1 cellular context compared by ENCODE assay signal in the genomic region with DNA sequence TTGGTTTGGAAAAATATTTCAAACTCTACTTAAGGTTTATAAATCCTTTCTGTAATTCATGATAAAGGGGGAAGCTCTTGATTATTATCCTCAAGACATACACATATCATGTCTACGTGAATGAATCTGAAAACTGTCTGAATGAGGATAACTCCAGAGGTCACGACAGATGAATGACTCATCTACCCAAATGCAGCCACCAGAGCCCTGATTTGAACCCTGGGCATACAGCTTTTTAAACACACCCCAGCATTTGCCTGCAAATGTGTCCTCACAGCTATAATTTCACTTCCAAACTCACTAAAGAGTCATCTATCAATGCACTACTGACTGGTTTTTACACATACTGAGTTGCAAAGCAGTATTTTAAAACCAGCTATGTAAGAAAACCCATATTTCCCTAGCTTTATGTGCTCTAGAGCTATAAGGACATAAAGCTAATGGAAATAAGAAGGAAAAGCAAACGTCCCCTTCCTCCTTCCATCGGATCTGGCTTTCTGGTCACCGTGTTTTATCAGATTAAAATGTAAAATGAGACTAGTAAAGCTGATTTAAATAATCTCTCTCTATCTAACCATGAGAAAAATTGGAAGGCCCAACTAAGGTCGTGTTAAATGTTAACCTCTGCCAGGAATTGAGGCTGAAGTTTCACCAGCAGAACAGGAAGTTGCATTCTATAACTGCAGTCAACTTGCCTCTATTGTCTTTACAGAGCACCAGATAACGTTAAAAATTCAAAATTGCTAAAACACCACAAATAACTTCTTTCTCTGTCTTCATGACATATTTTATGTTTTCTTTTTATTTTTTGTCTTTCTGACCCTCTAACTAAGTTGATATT.
TF ChIP-seq lines count a peak whose summit lies in the region.

No MANE protein-coding gene starts in this region.

TF ChIP-seq in HepG2, 621 proteins besides CTCF, POLR2A, EP300 and RAD21 (continued from another document and continues in another):
- no peak for TF ChIP-seq USF2 (IDR thresholded peaks at IDR 0.05; ENCODE audit: low read depth, low read length)
- TF ChIP-seq USF2 (CRISPR knock-in tag; IDR thresholded peaks at IDR 0.05; ENCODE audit: borderline replicate concordance), result no peak
- no peak for TF ChIP-seq HOXA3 (CRISPR knock-in tag; IDR thresholded peaks at IDR 0.05)
- TF ChIP-seq ETV5 (CRISPR knock-in tag; IDR thresholded peaks at IDR 0.05; ENCODE audit: borderline replicate concordance), result peak; percentile 66; the same call in 1 of the 2 replicates
- no peak; the same call in 1 of the 2 replicates for TF ChIP-seq POLR2G (IDR thresholded peaks at IDR 0.05; ENCODE audit: low read depth, low read length)
- TF ChIP-seq ZNF577 (CRISPR knock-in tag; IDR thresholded peaks at IDR 0.05; ENCODE audit: borderline replicate concordance, low read depth), result no peak
- TF ChIP-seq, protein P1, sequence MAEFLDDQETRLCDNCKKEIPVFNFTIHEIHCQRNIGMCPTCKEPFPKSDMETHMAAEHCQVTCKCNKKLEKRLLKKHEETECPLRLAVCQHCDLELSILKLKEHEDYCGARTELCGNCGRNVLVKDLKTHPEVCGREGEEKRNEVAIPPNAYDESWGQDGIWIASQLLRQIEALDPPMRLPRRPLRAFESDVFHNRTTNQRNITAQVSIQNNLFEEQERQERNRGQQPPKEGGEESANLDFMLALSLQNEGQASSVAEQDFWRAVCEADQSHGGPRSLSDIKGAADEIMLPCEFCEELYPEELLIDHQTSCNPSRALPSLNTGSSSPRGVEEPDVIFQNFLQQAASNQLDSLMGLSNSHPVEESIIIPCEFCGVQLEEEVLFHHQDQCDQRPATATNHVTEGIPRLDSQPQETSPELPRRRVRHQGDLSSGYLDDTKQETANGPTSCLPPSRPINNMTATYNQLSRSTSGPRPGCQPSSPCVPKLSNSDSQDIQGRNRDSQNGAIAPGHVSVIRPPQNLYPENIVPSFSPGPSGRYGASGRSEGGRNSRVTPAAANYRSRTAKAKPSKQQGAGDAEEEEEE (CRISPR knock-in tag; IDR thresholded peaks at IDR 0.05; ENCODE audit: borderline replicate concordance), result no peak
- peak; percentile 47; the same call in 1 of the 2 replicates for TF ChIP-seq NFKBIZ (CRISPR knock-in tag; IDR thresholded peaks at IDR 0.05)
- TF ChIP-seq KLF12 (CRISPR knock-in tag; IDR thresholded peaks at IDR 0.05; ENCODE audit: borderline replicate concordance), result no peak
- TF ChIP-seq ZBTB21 (CRISPR knock-in tag; IDR thresholded peaks at IDR 0.05), result no peak
- no peak for TF ChIP-seq XRCC5 (optimal IDR thresholded peaks at IDR 0.05; ENCODE audit: low read length)
- TF ChIP-seq ZNF460 (CRISPR knock-in tag; IDR thresholded peaks at IDR 0.05; ENCODE audit: borderline replicate concordance), result no peak
- no peak; the same call in none of the 2 replicates for TF ChIP-seq NR2F6 (IDR thresholded peaks at IDR 0.05)
- peak; percentile 37 for TF ChIP-seq NR2F6 (CRISPR knock-in tag; IDR thresholded peaks at IDR 0.05)
- peak; percentile 80 for TF ChIP-seq CEBPG (CRISPR knock-in tag; IDR thresholded peaks at IDR 0.05)
- peak; percentile 36; the same call in 1 of the 2 replicates for TF ChIP-seq GFI1 (CRISPR knock-in tag; IDR thresholded peaks at IDR 0.05; ENCODE audit: borderline replicate concordance)
- no peak for TF ChIP-seq TBP (CRISPR knock-in tag; IDR thresholded peaks at IDR 0.05)
- TF ChIP-seq PREB (CRISPR knock-in tag; IDR thresholded peaks at IDR 0.05), result no peak
- no peak for TF ChIP-seq ZNF124 (CRISPR knock-in tag; IDR thresholded peaks at IDR 0.05)
- TF ChIP-seq MTF2 (CRISPR knock-in tag; IDR thresholded peaks at IDR 0.05; ENCODE audit: borderline replicate concordance), result no peak
- TF ChIP-seq ZMYM3 (CRISPR knock-in tag; IDR thresholded peaks at IDR 0.05), result no peak
- no peak for TF ChIP-seq EZH2 (conservative IDR thresholded peaks at IDR 0.05; ENCODE audit: low read depth, low read length)
- no peak for TF ChIP-seq FOXJ3 (CRISPR knock-in tag; IDR thresholded peaks at IDR 0.05; ENCODE audit: borderline replicate concordance)
- TF ChIP-seq CENPT (CRISPR knock-in tag; IDR thresholded peaks at IDR 0.05; ENCODE audit: low read depth), result no peak
- TF ChIP-seq SMAD9 (CRISPR knock-in tag; IDR thresholded peaks at IDR 0.05), result no peak
- TF ChIP-seq MLX (CRISPR knock-in tag; IDR thresholded peaks at IDR 0.05), result no peak
- TF ChIP-seq ZGPAT (CRISPR knock-in tag; IDR thresholded peaks at IDR 0.05), result no peak
- TF ChIP-seq CHD2 (IDR thresholded peaks at IDR 0.05; ENCODE audit: low read depth, low read length), result no peak
- TF ChIP-seq KAT7 (CRISPR knock-in tag; IDR thresholded peaks at IDR 0.05; ENCODE audit: borderline replicate concordance), result 0 out of 2 replicates have a peak, but pooled peaks have one; percentile 39
- no peak for TF ChIP-seq ZFP36L1 (CRISPR knock-in tag; IDR thresholded peaks at IDR 0.05)
- no peak for TF ChIP-seq SUZ12 (IDR thresholded peaks at IDR 0.05; ENCODE audit: low read depth, low read length)
- no peak for TF ChIP-seq IKZF4 (CRISPR knock-in tag; IDR thresholded peaks at IDR 0.05; ENCODE audit: borderline replicate concordance, low read depth, not compliant biosample characterization)
- TF ChIP-seq RCOR2 (CRISPR knock-in tag; IDR thresholded peaks at IDR 0.05), result no peak
- no peak for TF ChIP-seq DBP (CRISPR knock-in tag; IDR thresholded peaks at IDR 0.05; ENCODE audit: not compliant biosample characterization)
- TF ChIP-seq GABPB1 (CRISPR knock-in tag; IDR thresholded peaks at IDR 0.05), result peak; percentile 52; the same call in 1 of the 2 replicates
- TF ChIP-seq, protein P2, sequence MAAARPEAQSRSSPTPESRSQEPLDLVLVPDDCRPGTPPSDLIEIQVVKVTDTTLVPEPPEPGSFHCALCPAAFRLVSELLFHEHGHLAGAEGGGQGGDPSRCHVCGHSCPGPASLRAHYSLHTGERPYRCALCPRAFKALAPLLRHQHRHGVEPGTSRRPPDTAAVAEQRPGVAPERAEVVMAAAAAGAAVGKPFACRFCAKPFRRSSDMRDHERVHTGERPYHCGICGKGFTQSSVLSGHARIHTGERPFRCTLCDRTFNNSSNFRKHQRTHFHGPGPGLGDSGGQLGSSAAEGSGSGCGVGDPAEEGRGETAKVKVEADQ (CRISPR knock-in tag; IDR thresholded peaks at IDR 0.05; ENCODE audit: borderline replicate concordance), result no peak
- TF ChIP-seq, protein P3, sequence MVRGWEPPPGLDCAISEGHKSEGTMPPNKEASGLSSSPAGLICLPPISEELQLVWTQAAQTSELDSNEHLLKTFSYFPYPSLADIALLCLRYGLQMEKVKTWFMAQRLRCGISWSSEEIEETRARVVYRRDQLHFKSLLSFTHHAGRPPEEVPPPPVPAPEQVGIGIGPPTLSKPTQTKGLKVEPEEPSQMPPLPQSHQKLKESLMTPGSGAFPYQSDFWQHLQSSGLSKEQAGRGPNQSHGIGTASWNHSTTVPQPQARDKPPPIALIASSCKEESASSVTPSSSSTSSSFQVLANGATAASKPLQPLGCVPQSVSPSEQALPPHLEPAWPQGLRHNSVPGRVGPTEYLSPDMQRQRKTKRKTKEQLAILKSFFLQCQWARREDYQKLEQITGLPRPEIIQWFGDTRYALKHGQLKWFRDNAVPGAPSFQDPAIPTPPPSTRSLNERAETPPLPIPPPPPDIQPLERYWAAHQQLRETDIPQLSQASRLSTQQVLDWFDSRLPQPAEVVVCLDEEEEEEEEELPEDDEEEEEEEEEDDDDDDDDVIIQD (CRISPR knock-in tag; IDR thresholded peaks at IDR 0.05; ENCODE audit: low read depth), result 0 out of 2 replicates have a peak, but pooled peaks have one; percentile 17
- TF ChIP-seq, protein P4, sequence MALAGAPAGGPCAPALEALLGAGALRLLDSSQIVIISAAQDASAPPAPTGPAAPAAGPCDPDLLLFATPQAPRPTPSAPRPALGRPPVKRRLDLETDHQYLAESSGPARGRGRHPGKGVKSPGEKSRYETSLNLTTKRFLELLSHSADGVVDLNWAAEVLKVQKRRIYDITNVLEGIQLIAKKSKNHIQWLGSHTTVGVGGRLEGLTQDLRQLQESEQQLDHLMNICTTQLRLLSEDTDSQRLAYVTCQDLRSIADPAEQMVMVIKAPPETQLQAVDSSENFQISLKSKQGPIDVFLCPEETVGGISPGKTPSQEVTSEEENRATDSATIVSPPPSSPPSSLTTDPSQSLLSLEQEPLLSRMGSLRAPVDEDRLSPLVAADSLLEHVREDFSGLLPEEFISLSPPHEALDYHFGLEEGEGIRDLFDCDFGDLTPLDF (CRISPR knock-in tag; IDR thresholded peaks at IDR 0.05), result no peak
- TF ChIP-seq, protein P5, sequence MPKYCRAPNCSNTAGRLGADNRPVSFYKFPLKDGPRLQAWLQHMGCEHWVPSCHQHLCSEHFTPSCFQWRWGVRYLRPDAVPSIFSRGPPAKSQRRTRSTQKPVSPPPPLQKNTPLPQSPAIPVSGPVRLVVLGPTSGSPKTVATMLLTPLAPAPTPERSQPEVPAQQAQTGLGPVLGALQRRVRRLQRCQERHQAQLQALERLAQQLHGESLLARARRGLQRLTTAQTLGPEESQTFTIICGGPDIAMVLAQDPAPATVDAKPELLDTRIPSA (CRISPR knock-in tag; IDR thresholded peaks at IDR 0.05; ENCODE audit: borderline replicate concordance), result no peak
- TF ChIP-seq SP5 (CRISPR knock-in tag; IDR thresholded peaks at IDR 0.05; ENCODE audit: borderline replicate concordance, low read depth), result no peak
- TF ChIP-seq ADNP (CRISPR knock-in tag; IDR thresholded peaks at IDR 0.05), result no peak
- peak; percentile 79 for TF ChIP-seq ELF3 (CRISPR knock-in tag; IDR thresholded peaks at IDR 0.05)
- TF ChIP-seq ZNF101 (CRISPR knock-in tag; IDR thresholded peaks at IDR 0.05; ENCODE audit: borderline replicate concordance, low read depth), result no peak
- TF ChIP-seq ZNF629 (CRISPR knock-in tag; conservative IDR thresholded peaks at IDR 0.05), result no peak
- TF ChIP-seq BRCA1 (CRISPR knock-in tag; IDR thresholded peaks at IDR 0.05), result no peak
- no peak for TF ChIP-seq DMTF1 (CRISPR knock-in tag; IDR thresholded peaks at IDR 0.05)
- TF ChIP-seq NFKB2 (CRISPR knock-in tag; IDR thresholded peaks at IDR 0.05; ENCODE audit: borderline replicate concordance), result no peak
- TF ChIP-seq ZNF572 (CRISPR knock-in tag; IDR thresholded peaks at IDR 0.05), result no peak
- no peak for TF ChIP-seq RBM39 (IDR thresholded peaks at IDR 0.05; ENCODE audit: low read depth, low read length, poor library complexity, severe bottlenecking)
- no peak for TF ChIP-seq PITX1 (CRISPR knock-in tag; IDR thresholded peaks at IDR 0.05)
- TF ChIP-seq HIVEP1 (CRISPR knock-in tag; IDR thresholded peaks at IDR 0.05), result no peak
